ENCODE assay signal across 21 cellular contexts in genomic region chr1:229268505-229268904, GRCh38. TPM values are rescaled to one million over a fixed set of nuclear protein-coding genes. Genes with fewer than 3 reads are reported as not detected.
DNase-seq lines count a peak whose midpoint lies in the region; ATAC-seq and TF ChIP-seq lines count a peak whose summit lies in the region.
"Had no signal": no experiment of that assay in that cellular context is flagged by ENCODE, and none has a peak within 500 bp of the region (broad histone marks: within the 10 kb centered on the region; RNA-seq: fewer than 3 reads in every experiment).

No MANE protein-coding gene starts in this region.

- no peak for TF ChIP-seq EP300 in esophagus muscularis mucosa (IDR thresholded peaks at IDR 0.05)

- POLR2A ChIA-PET in RWPE1 (lab: Yijun Ruan, JAX; ENCODE audit: low non-redundant PET): interaction anchor here (0.6 kb wide), 1 partner anchor 17 kb away, joined by 3 read pairs; no protein-coding TSS in a partner anchor

- H3K4me3 ChIP-seq in AG10803 (ENCODE audit: low read length) (no peak overlapping the region), esophagus muscularis mucosa (no peak overlapping the region), psoas muscle (no peak overlapping the region)
- H3K4me3 ChIP-seq: BLaER1, coronary artery, pancreas, stomach had no signal

- intact Hi-C loops in esophagus muscularis mucosa (cut with DNase I) (no loop called here), psoas muscle (cut with DNase I) (loop anchor here in 1 of 2 donors (10.0 kb wide), 1 partner anchor 246 kb away; no protein-coding TSS in a partner anchor)

- peak overlapping the region; percentile 95 for H3K27ac ChIP-seq in RWPE1
- H3K27ac ChIP-seq in esophagus muscularis mucosa (replicated peaks in 1 of 4): peak overlapping the region in 3 of 4 donors; percentile 85 to 97 (median 93)
- peak overlapping the region; percentile 77 for H3K27ac ChIP-seq in psoas muscle
- H3K27ac ChIP-seq: BLaER1, pancreas had no signal

- CTCF ChIA-PET in RWPE1 (lab: Yijun Ruan, JAX): interaction anchor here (0.6 to 1.7 kb wide), 2 partner anchors 10 to 152 kb away, joined by 3 to 5 read pairs; no protein-coding TSS in a partner anchor

- WGBS in esophagus muscularis mucosa: 80% methylated on average over 2 of the region's 2 CpGs
- 31 to 37% (median 31%) methylated on average over 2 of the region's 2 CpGs for WGBS in psoas muscle, 3 donors

- no peak for TF ChIP-seq CTCF in AG10803 (conservative IDR thresholded peaks at IDR 0.05; ENCODE audit: low read length)
- no peak for TF ChIP-seq CTCF in RWPE1 (conservative IDR thresholded peaks at IDR 0.05; ENCODE audit: low read depth)
- no peak for TF ChIP-seq CTCF in esophagus muscularis mucosa (IDR thresholded peaks at IDR 0.05)
- TF ChIP-seq CTCF in psoas muscle (IDR thresholded peaks at IDR 0.05): no peak

- H3K27me3 ChIP-seq in esophagus muscularis mucosa: no peaks in the 10 kb centered on the region
- no peaks in the 10 kb centered on the region for H3K27me3 ChIP-seq in psoas muscle (ENCODE audit: insufficient read depth in 3 of 3, low read length in 2 of 3)
- H3K27me3 ChIP-seq: pancreas, stomach had no signal

- TF ChIP-seq POLR2A in esophagus muscularis mucosa (IDR thresholded peaks at IDR 0.05; ENCODE audit: low read depth): no peak

- DNase-seq in AG10803 (ENCODE audit: low read depth) (peak; percentile 41), RWPE1 (ENCODE audit: low spot score) (peak; percentile 78), esophagus muscularis mucosa (ENCODE audit: extremely low spot score) (peak; percentile 68), psoas muscle (no peak), kidney glomerular epithelial cell (lab: John Stamatoyannopoulos, UW) (no peak), AML-193 (lab: John Stamatoyannopoulos, UW) (no peak), NCI-H446 treated with DMSO at 0.1 percent for 48 hours (lab: John Stamatoyannopoulos, UW) (no peak)
- DNase-seq in stimulated activated CD4-positive, alpha-beta T cell treated with anti-CD3 and anti-CD28 coated beads, Interleukin-2, amount 100 ng/mL, for 48 hours: no peak
- DNase-seq: activated CD4-positive, alpha-beta T cell treated with anti-CD3 and anti-CD28 coated beads for 36 hours; activated naive CD8-positive, alpha-beta T cell treated with anti-CD3 and anti-CD28 coated beads for 36 hours; endodermal cell; hypothalamus; NCI-H2107; NCI-H526 treated with DMSO at 0.1 percent for 48 hours; pancreas; SHP77; stimulated activated CD4-positive, alpha-beta T cell treated with anti-CD3 and anti-CD28 coated beads, Interleukin-2, amount 100 ng/mL, for 24 hours; stomach; SW 1271 had no signal

- H3K36me3 ChIP-seq in esophagus muscularis mucosa (no peaks in the 10 kb centered on the region), psoas muscle (ENCODE audit: insufficient read depth in 1 of 2, low read depth in 1 of 2) (no peaks in the 10 kb centered on the region)
- H3K36me3 ChIP-seq: BLaER1, pancreas, stomach had no signal

- H3K9me3 ChIP-seq in esophagus muscularis mucosa (peaks cover 0 to 7% (median 3%) of the 10 kb centered on the region in 4 donors), psoas muscle (peaks cover 3% of the 10 kb centered on the region)
- H3K9me3 ChIP-seq: pancreas had no signal

- ATAC-seq in psoas muscle: no peak
- ATAC-seq: activated CD4-positive, alpha-beta T cell treated with anti-CD3 and anti-CD28 coated beads for 36 hours; pancreas had no signal

- H3K4me1 ChIP-seq in esophagus muscularis mucosa: peaks cover 27 to 47% (median 44%) of the 10 kb centered on the region in 4 donors
- H3K4me1 ChIP-seq in psoas muscle: peaks cover 34% of the 10 kb centered on the region

RNA-seq across cellular contexts. Expression of gene RAB4A, which starts 2.4 kb away (rescaled TPM):
- total RNA-seq in esophagus muscularis mucosa (100 to 1,000 TPM in 3 of 4 donors, 10 to 100 TPM in 1; 94.9 to 129 (median 108) TPM), psoas muscle (10 to 100 TPM; 44.2 to 67.4 (median 54.3) TPM)
- 10 to 100 TPM; 25.2 to 57.6 (median 31.0) TPM for polyA plus RNA-seq in psoas muscle

Comparison
In these comparisons a context has a peak if more than half of its experiments do, and no peak if none do; other contexts are left out.
1. DNase-seq: peak in AG10803 (single experiment), RWPE1 (single experiment) and esophagus muscularis mucosa (single experiment); none in psoas muscle (0 of 2), kidney glomerular epithelial cell (single experiment), stimulated activated CD4-positive, alpha-beta T cell treated with anti-CD3 and anti-CD28 coated beads, Interleukin-2, amount 100 ng/mL, for 48 hours (0 of 2), AML-193 (0 of 2) and NCI-H446 treated with DMSO at 0.1 percent for 48 hours (single experiment).
2. Peak in every context shown above with its lines, with median percentiles within 50 percentile points of each other: H3K27ac ChIP-seq.